In genomic region chr9:36258989-36259315, GRCh38 we compare ENCODE assay signal across 8 cellular contexts. TPM values are rescaled to one million over a fixed set of nuclear protein-coding genes. Genes with fewer than 3 reads are reported as not detected.
DNase-seq lines count a peak whose midpoint lies in the region; ATAC-seq and TF ChIP-seq lines count a peak whose summit lies in the region.

No MANE protein-coding gene starts in this region.

- no peak for ATAC-seq in naive thymus-derived CD8-positive, alpha-beta T cell
- ATAC-seq in GM18858 (IDR thresholded peaks at IDR 0.05; ENCODE audit: unreplicated experiment), result no peak

- no peak for TF ChIP-seq CTCF in AG09309 (IDR thresholded peaks at IDR 0.05; ENCODE audit: control insufficient read depth, insufficient read depth, low read depth, low read length, missing control alignments)
- TF ChIP-seq CTCF in coronary artery (IDR thresholded peaks at IDR 0.05), result no peak

- H3K4me3 ChIP-seq in AG09309 (ENCODE audit: control insufficient read depth, low read depth, low read length), result peak overlapping the region; percentile 98
- peak overlapping the region; percentile 100 for H3K4me3 ChIP-seq in coronary artery

- no peaks in the 10 kb centered on the region for H3K36me3 ChIP-seq in KOPT-K1 (ENCODE audit: insufficient read depth, low read length)

- H3K4me1 Mint-ChIP-seq in naive thymus-derived CD8-positive, alpha-beta T cell, result peaks cover 4 to 23% (median 15%) of the 10 kb centered on the region in 4 donors

- DNase-seq in AG09309 (ENCODE audit: low read depth) (no peak), coronary artery (ENCODE audit: low spot score) (no peak), NCI-H1694 (lab: John Stamatoyannopoulos, UW) (no peak), COLO668 (lab: John Stamatoyannopoulos, UW; ENCODE audit: unreplicated experiment) (no peak), NCI-H226 (no peak)
- no peak for DNase-seq in naive thymus-derived CD8-positive, alpha-beta T cell

- H3K27ac Mint-ChIP-seq in naive thymus-derived CD8-positive, alpha-beta T cell, result peak overlapping the region; percentile 92 to 98 (median 96)

- peak overlapping the region; percentile 96 to 98 (median 98) for H3K4me3 Mint-ChIP-seq in naive thymus-derived CD8-positive, alpha-beta T cell

- no peaks in the 10 kb centered on the region for H3K27me3 Mint-ChIP-seq in naive thymus-derived CD8-positive, alpha-beta T cell

- no peaks in the 10 kb centered on the region for H3K9me3 Mint-ChIP-seq in naive thymus-derived CD8-positive, alpha-beta T cell

- H3K9me3 ChIP-seq in KOPT-K1 (ENCODE audit: insufficient read depth, low read length, poor library complexity, severe bottlenecking), result no peaks in the 10 kb centered on the region

- H3K27ac ChIP-seq in KOPT-K1 (ENCODE audit: low read depth, low read length, poor library complexity, severe bottlenecking) (peak overlapping the region; percentile 71), coronary artery (peak overlapping the region; percentile 99 to 100)

- POLR2A ChIA-PET in naive thymus-derived CD8-positive, alpha-beta T cell (lab: Charles Lee), result interaction anchor here (1.0 to 2.4 kb wide), 4 partner anchors 10 to 143 kb away, joined by 3 to 14 read pairs (median 6); partner anchors contain the start of gene CLTA

- H3K36me3 Mint-ChIP-seq in naive thymus-derived CD8-positive, alpha-beta T cell, result no peaks in the 10 kb centered on the region

RNA-seq across cellular contexts. Expression of gene GNE, which starts 0.7 kb away (rescaled TPM):
- total RNA-seq in naive thymus-derived CD8-positive, alpha-beta T cell, result 10 to 100 TPM; 16.5 to 17.4 TPM
- polyA plus RNA-seq in naive thymus-derived CD8-positive, alpha-beta T cell, result 1 to 10 TPM; 3.7 to 6.1 (median 4.5) TPM
